17 cellular contexts compared by ENCODE assay signal in the genomic region with DNA sequence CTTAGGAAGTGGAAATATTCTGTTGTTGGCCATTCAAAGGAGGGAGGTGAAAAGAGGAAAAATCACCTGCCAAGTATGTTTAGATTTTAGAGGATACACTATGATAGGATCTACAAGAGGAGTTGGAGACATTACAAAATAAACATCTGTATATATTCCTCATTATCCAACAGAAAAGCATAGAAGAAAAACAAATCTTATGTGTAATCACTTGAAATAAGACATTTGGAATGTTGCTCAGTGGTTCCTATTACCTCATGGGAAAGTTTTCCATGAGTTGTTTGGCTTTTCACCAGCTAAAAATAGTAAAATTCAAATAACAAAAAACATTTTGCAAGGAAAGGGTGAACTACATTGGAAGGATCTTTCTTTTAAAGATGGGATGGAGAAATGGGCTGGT.
DNase-seq lines count a peak whose midpoint lies in the region; ATAC-seq and TF ChIP-seq lines count a peak whose summit lies in the region.
"Had no signal": no experiment of that assay in that cellular context is flagged by ENCODE, and none has a peak within 500 bp of the region (broad histone marks: within the 10 kb centered on the region; RNA-seq: fewer than 3 reads in every experiment).

No MANE protein-coding gene starts in this region.

- TF ChIP-seq CTCF in fibroblast of mammary gland (conservative IDR thresholded peaks at IDR 0.05; ENCODE audit: control insufficient read depth, insufficient read depth, low read depth, low read length) (no peak), thoracic aorta (IDR thresholded peaks at IDR 0.05) (no peak)

- peak overlapping the region; percentile 29 to 39 for H3K27ac ChIP-seq in thoracic aorta
- H3K27ac ChIP-seq: foreskin keratinocyte, RWPE1 had no signal

- H3K4me3 ChIP-seq in fibroblast of mammary gland (ENCODE audit: control insufficient read depth, low read depth, low read length) (no peak overlapping the region), thoracic aorta (no peak overlapping the region)
- H3K4me3 ChIP-seq: GM12878 had no signal

- H3K9me3 ChIP-seq in thoracic aorta: peaks cover 5% of the 10 kb centered on the region

- no peaks in the 10 kb centered on the region for H3K36me3 ChIP-seq in thoracic aorta

- no peaks in the 10 kb centered on the region for H3K27me3 ChIP-seq in thoracic aorta (replicated peaks; ENCODE audit: insufficient read depth)
- H3K27me3 ChIP-seq: foreskin keratinocyte had no signal

- peak; percentile 39 for ATAC-seq in thoracic aorta (ENCODE audit: insufficient number of reproducible peaks, low FRiP score, low read depth)
- ATAC-seq: foreskin keratinocyte, GM12878, WTC11 had no signal

- peaks cover 10 to 15% of the 10 kb centered on the region in 2 donors for H3K4me1 ChIP-seq in thoracic aorta (ENCODE audit: control insufficient read depth in 1 of 2, low read depth in 2 of 2)
- H3K4me1 ChIP-seq: foreskin keratinocyte had no signal

- DNase-seq in GM04503 (ENCODE audit: low read depth): peak; percentile 51
- DNase-seq in amniotic stem cell (lab: John Stamatoyannopoulos, UW): peak; percentile 41
- DNase-seq in fibroblast of mammary gland (ENCODE audit: low read depth): peak; percentile 87
- no peak for DNase-seq in thoracic aorta (ENCODE audit: low spot score)
- DNase-seq in NCI-H2107 treated with DMSO at 0.1 percent for 48 hours (lab: John Stamatoyannopoulos, UW; ENCODE audit: unreplicated experiment): no peak
- DNase-seq in activated T-cell treated with anti-CD3 and anti-CD28 coated beads, Interleukin-2, amount 50 U/mL, for 1 hour: no peak
- no peak for DNase-seq in NCI-H82 (lab: John Stamatoyannopoulos, UW)
- DNase-seq: activated CD8-positive, alpha-beta memory T cell treated with anti-CD3 and anti-CD28 coated beads for 24 hours; anterior cingulate cortex; CD4-positive, alpha-beta T cell; DND-41; naive B cell; substantia nigra had no signal

Comparison
In these comparisons a context has a peak if more than half of its experiments do, and no peak if none do; other contexts are left out.
1. DNase-seq: peak in GM04503 (single experiment), amniotic stem cell (single experiment) and fibroblast of mammary gland (single experiment); none in thoracic aorta (single experiment), NCI-H2107 treated with DMSO at 0.1 percent for 48 hours (single experiment), activated T-cell treated with anti-CD3 and anti-CD28 coated beads, Interleukin-2, amount 50 U/mL, for 1 hour (single experiment) and NCI-H82 (single experiment).